Comparison of ENCODE assay signal across 21 cellular contexts in the genomic region with DNA sequence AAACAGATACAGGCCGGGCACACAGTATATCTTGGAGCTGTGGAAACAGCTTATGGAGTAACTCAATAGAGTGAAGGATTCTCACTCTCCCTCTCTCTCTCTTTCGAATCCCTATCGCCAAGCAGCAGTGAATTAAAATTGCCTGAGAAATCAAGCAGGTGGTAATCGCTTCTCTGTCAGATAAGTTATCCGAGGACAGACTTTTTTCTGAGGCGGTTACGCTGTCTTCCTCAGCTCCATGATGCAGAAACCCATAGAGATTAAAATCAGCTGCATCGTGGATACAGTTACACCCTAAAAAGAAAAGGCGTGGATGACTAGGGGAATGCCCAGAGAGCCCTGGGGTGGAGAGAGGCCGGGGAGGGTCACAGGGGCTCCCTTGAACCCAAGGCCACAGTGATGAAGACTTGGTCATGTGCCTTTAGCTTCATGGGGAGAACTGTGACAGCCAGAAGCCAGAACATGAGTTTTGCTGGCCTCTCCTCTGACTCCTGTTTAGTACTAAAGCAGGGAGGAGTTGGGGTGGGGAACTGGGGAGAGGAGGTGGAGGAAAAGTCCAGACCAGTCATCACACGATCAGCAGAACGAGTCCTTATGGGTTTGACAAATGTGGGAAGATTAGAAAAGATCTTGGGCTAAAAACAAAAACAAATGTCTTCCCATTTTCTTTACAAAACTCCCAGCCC.
"Had no signal": no experiment of that assay in that cellular context is flagged by ENCODE, and none has a peak within 500 bp of the region (broad histone marks: within the 10 kb centered on the region; RNA-seq: fewer than 3 reads in every experiment).

No MANE protein-coding gene starts in this region.

- H3K4me3 ChIP-seq: body of pancreas, cardiac muscle cell, left lung, lung, ovary, prostate gland, spleen had no signal

- H3K36me3 ChIP-seq: cardiac muscle cell, left lung, neutrophil, ovary, prostate gland, spleen had no signal

- H3K27me3 Mint-ChIP-seq: activated CD4-positive, alpha-beta T cell treated with anti-CD3 and anti-CD28 coated beads, Interleukin-2, amount 10 ng/mL, durations not matched to agents 7 days and 5 days; activated naive CD4-positive, alpha-beta T cell treated with anti-CD3 and anti-CD28 coated beads, Interleukin-2, amount 50 U/mL, for 24 hours had no signal

- ATAC-seq: activated CD8-positive, alpha-beta T cell treated with anti-CD3 and anti-CD28 coated beads, Interleukin-2, amount 10 ng/mL, durations not matched to agents 7 days and 5 days; body of pancreas; foreskin keratinocyte; left lung; natural killer cell treated with Interleukin-12 subunit alpha and Interleukin-12 subunit beta and Interleukin-15 and Interleukin-18, amount 100 ng/mL, for 72 hours had no signal

- H3K4me3 Mint-ChIP-seq: activated CD4-positive, alpha-beta T cell treated with anti-CD3 and anti-CD28 coated beads, Interleukin-2, amount 10 ng/mL, durations not matched to agents 7 days and 5 days; activated CD8-positive, alpha-beta T cell treated with anti-CD3 and anti-CD28 coated beads, Interleukin-2, amount 10 ng/mL, durations not matched to agents 7 days and 5 days; activated naive CD4-positive, alpha-beta T cell treated with anti-CD3 and anti-CD28 coated beads, Interleukin-2, amount 50 U/mL, for 24 hours; natural killer cell treated with Interleukin-12 subunit alpha and Interleukin-12 subunit beta and Interleukin-15 and Interleukin-18, amount 100 ng/mL, for 72 hours; T-helper 1 cell treated with Interleukin-12 subunit alpha and Interleukin-12 subunit beta and Interleukin-4 antibody, amounts not matched to agents 30 μg/mL and 1 μg/mL, for 36 hours had no signal

- H3K4me1 ChIP-seq: body of pancreas, foreskin keratinocyte, left lung, prostate gland had no signal

- H3K9me3 ChIP-seq: body of pancreas, neutrophil, ovary, prostate gland had no signal

- H3K27ac ChIP-seq: body of pancreas, cardiac muscle cell, foreskin keratinocyte, left lung, neutrophil, ovary, prostate gland, spleen, VCaP had no signal

- DNase-seq: activated CD4-positive, alpha-beta T cell treated with anti-CD3 and anti-CD28 coated beads, Interleukin-2, amount 10 ng/mL, durations not matched to agents 7 days and 5 days; activated CD4-positive, CD25-positive, alpha-beta regulatory T cell treated with anti-CD3 and anti-CD28 coated beads, Interleukin-2, amount 50 U/mL, for 72 hours; activated CD8-positive, alpha-beta T cell treated with anti-CD3 and anti-CD28 coated beads, Interleukin-2, amount 10 ng/mL, durations not matched to agents 7 days and 5 days; activated gamma-delta T cell treated with Interleukin-2 at 50 U/mL for 16 hours; activated T-cell treated with anti-CD3 and anti-CD28 coated beads, Interleukin-2, amount 50 U/mL, for 1 hour; anterior cingulate cortex; body of pancreas; foreskin keratinocyte; left lung; ovary; spleen; stimulated activated CD4-positive, alpha-beta T cell treated with anti-CD3 and anti-CD28 coated beads, Interleukin-4, amount 100 ng/mL, for 24 hours; stimulated activated naive CD4-positive, alpha-beta T cell treated with Interleukin-2 at 50 U/mL for 16 hours had no signal

- H3K27ac Mint-ChIP-seq: activated CD4-positive, alpha-beta T cell treated with anti-CD3 and anti-CD28 coated beads, Interleukin-2, amount 10 ng/mL, durations not matched to agents 7 days and 5 days; activated CD8-positive, alpha-beta T cell treated with anti-CD3 and anti-CD28 coated beads, Interleukin-2, amount 10 ng/mL, durations not matched to agents 7 days and 5 days; activated naive CD4-positive, alpha-beta T cell treated with anti-CD3 and anti-CD28 coated beads, Interleukin-2, amount 50 U/mL, for 24 hours; T-helper 1 cell treated with Interleukin-12 subunit alpha and Interleukin-12 subunit beta and Interleukin-4 antibody, amounts not matched to agents 30 μg/mL and 1 μg/mL, for 36 hours had no signal

- H3K4me1 Mint-ChIP-seq: activated naive CD4-positive, alpha-beta T cell treated with anti-CD3 and anti-CD28 coated beads, Interleukin-2, amount 50 U/mL, for 24 hours had no signal

- H3K27me3 ChIP-seq: body of pancreas, cardiac muscle cell, foreskin keratinocyte, left lung, neutrophil, ovary, spleen had no signal
